Comparison of ENCODE assay signal across 1 cellular context in genomic region chr16:23510154-23510914, GRCh38.
TF ChIP-seq lines count a peak whose summit lies in the region.

A gene with protein sequence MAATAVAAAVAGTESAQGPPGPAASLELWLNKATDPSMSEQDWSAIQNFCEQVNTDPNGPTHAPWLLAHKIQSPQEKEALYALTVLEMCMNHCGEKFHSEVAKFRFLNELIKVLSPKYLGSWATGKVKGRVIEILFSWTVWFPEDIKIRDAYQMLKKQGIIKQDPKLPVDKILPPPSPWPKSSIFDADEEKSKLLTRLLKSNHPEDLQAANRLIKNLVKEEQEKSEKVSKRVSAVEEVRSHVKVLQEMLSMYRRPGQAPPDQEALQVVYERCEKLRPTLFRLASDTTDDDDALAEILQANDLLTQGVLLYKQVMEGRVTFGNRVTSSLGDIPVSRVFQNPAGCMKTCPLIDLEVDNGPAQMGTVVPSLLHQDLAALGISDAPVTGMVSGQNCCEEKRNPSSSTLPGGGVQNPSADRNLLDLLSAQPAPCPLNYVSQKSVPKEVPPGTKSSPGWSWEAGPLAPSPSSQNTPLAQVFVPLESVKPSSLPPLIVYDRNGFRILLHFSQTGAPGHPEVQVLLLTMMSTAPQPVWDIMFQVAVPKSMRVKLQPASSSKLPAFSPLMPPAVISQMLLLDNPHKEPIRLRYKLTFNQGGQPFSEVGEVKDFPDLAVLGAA (minus strand): TSS chr16:23510494. CDS start chr16:23510411, 83 bp downstream.

TF ChIP-seq in GM12878, 131 proteins besides CTCF, POLR2A, EP300 and RAD21 (continued from another document):
- TF ChIP-seq, protein P1, sequence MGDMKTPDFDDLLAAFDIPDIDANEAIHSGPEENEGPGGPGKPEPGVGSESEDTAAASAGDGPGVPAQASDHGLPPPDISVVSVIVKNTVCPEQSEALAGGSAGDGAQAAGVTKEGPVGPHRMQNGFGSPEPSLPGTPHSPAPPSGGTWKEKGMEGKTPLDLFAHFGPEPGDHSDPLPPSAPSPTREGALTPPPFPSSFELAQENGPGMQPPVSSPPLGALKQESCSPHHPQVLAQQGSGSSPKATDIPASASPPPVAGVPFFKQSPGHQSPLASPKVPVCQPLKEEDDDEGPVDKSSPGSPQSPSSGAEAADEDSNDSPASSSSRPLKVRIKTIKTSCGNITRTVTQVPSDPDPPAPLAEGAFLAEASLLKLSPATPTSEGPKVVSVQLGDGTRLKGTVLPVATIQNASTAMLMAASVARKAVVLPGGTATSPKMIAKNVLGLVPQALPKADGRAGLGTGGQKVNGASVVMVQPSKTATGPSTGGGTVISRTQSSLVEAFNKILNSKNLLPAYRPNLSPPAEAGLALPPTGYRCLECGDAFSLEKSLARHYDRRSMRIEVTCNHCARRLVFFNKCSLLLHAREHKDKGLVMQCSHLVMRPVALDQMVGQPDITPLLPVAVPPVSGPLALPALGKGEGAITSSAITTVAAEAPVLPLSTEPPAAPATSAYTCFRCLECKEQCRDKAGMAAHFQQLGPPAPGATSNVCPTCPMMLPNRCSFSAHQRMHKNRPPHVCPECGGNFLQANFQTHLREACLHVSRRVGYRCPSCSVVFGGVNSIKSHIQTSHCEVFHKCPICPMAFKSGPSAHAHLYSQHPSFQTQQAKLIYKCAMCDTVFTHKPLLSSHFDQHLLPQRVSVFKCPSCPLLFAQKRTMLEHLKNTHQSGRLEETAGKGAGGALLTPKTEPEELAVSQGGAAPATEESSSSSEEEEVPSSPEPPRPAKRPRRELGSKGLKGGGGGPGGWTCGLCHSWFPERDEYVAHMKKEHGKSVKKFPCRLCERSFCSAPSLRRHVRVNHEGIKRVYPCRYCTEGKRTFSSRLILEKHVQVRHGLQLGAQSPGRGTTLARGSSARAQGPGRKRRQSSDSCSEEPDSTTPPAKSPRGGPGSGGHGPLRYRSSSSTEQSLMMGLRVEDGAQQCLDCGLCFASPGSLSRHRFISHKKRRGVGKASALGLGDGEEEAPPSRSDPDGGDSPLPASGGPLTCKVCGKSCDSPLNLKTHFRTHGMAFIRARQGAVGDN (IDR thresholded peaks at IDR 0.05): peak; percentile 82
- no peak for TF ChIP-seq RFX5 (IDR thresholded peaks at IDR 0.05; ENCODE audit: low read depth, low read length)
- peak; percentile 91 to 99 for TF ChIP-seq BHLHE40 (IDR thresholded peaks at IDR 0.05; ENCODE audit: borderline replicate concordance in 1 of 2, low read depth in 2 of 2, low read length in 1 of 2)
- peak in 1 of 2 experiments; percentile 40; a peak in 1 of 3 replicates for TF ChIP-seq EGR1 (IDR thresholded peaks at IDR 0.05; ENCODE audit: borderline replicate concordance in 1 of 2, low read depth in 2 of 2, low read length in 2 of 2)
- 0 out of 2 replicates have a peak, but pooled peaks have one; percentile 67 for TF ChIP-seq TCF3 (IDR thresholded peaks at IDR 0.05; ENCODE audit: borderline replicate concordance, insufficient read depth, low read depth, low read length)
- TF ChIP-seq, protein P2, sequence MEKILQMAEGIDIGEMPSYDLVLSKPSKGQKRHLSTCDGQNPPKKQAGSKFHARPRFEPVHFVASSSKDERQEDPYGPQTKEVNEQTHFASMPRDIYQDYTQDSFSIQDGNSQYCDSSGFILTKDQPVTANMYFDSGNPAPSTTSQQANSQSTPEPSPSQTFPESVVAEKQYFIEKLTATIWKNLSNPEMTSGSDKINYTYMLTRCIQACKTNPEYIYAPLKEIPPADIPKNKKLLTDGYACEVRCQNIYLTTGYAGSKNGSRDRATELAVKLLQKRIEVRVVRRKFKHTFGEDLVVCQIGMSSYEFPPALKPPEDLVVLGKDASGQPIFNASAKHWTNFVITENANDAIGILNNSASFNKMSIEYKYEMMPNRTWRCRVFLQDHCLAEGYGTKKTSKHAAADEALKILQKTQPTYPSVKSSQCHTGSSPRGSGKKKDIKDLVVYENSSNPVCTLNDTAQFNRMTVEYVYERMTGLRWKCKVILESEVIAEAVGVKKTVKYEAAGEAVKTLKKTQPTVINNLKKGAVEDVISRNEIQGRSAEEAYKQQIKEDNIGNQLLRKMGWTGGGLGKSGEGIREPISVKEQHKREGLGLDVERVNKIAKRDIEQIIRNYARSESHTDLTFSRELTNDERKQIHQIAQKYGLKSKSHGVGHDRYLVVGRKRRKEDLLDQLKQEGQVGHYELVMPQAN (conservative IDR thresholded peaks at IDR 0.05): peak; percentile 94
- TF ChIP-seq, protein P3, sequence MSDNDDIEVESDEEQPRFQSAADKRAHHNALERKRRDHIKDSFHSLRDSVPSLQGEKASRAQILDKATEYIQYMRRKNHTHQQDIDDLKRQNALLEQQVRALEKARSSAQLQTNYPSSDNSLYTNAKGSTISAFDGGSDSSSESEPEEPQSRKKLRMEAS (IDR thresholded peaks at IDR 0.05; ENCODE audit: low read depth, low read length): peak; percentile 83
- TF ChIP-seq, protein P4, sequence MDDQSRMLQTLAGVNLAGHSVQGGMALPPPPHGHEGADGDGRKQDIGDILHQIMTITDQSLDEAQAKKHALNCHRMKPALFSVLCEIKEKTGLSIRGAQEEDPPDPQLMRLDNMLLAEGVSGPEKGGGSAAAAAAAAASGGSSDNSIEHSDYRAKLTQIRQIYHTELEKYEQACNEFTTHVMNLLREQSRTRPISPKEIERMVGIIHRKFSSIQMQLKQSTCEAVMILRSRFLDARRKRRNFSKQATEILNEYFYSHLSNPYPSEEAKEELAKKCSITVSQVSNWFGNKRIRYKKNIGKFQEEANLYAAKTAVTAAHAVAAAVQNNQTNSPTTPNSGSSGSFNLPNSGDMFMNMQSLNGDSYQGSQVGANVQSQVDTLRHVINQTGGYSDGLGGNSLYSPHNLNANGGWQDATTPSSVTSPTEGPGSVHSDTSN (IDR thresholded peaks at IDR 0.05; ENCODE audit: insufficient replicate concordance, low read depth, low read length): peak; percentile 63
- TF ChIP-seq, protein P5, sequence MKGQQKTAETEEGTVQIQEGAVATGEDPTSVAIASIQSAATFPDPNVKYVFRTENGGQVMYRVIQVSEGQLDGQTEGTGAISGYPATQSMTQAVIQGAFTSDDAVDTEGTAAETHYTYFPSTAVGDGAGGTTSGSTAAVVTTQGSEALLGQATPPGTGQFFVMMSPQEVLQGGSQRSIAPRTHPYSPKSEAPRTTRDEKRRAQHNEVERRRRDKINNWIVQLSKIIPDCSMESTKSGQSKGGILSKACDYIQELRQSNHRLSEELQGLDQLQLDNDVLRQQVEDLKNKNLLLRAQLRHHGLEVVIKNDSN (IDR thresholded peaks at IDR 0.05; ENCODE audit: borderline replicate concordance, extremely low read length, insufficient read depth, low read depth, low read length): peak; percentile 94
- TF ChIP-seq RB1 (IDR thresholded peaks at IDR 0.05; ENCODE audit: borderline replicate concordance): peak; percentile 98
- TF ChIP-seq SP1 (IDR thresholded peaks at IDR 0.05; ENCODE audit: low read depth, low read length): peak; percentile 49
- TF ChIP-seq SREBF1 (IDR thresholded peaks at IDR 0.05; ENCODE audit: low read length): no peak
- TF ChIP-seq KAT2A (conservative IDR thresholded peaks at IDR 0.05; ENCODE audit: control insufficient read depth, low read depth, low read length): no peak
- peak; percentile 52; the same call in 1 of the 2 replicates for TF ChIP-seq PAX5 (IDR thresholded peaks at IDR 0.05; ENCODE audit: borderline replicate concordance, low read depth, low read length)
- no peak for TF ChIP-seq CHD1 (IDR thresholded peaks at IDR 0.05; ENCODE audit: low read depth, low read length)
- no peak for TF ChIP-seq CBX3 (IDR thresholded peaks at IDR 0.05; ENCODE audit: borderline replicate concordance, low read depth)
- peak; percentile 91 for TF ChIP-seq YY1 (IDR thresholded peaks at IDR 0.05; ENCODE audit: low read depth, low read length)
- TF ChIP-seq DPF2 (IDR thresholded peaks at IDR 0.05): peak; percentile 90
- peak; percentile 21; the same call in 1 of the 2 replicates for TF ChIP-seq PML (IDR thresholded peaks at IDR 0.05; ENCODE audit: low read length)
- 0 out of 2 replicates have a peak, but pooled peaks have one; percentile 50 for TF ChIP-seq TCF12 (IDR thresholded peaks at IDR 0.05; ENCODE audit: low read depth, low read length)
- peak; percentile 91 for TF ChIP-seq POLR2AphosphoS5 (IDR thresholded peaks at IDR 0.05; ENCODE audit: low read length)
- TF ChIP-seq SMC3 (IDR thresholded peaks at IDR 0.05; ENCODE audit: borderline replicate concordance, low read length): no peak
- TF ChIP-seq RELA (IDR thresholded peaks at IDR 0.05; ENCODE audit: borderline replicate concordance, partially characterized antibody): peak; percentile 89
- TF ChIP-seq POU2F2 (IDR thresholded peaks at IDR 0.05; ENCODE audit: borderline replicate concordance, low read depth, low read length): peak; percentile 69; the same call in 2 of the 3 replicates
- TF ChIP-seq ZNF622 (IDR thresholded peaks at IDR 0.05): no peak
- TF ChIP-seq USF2 (IDR thresholded peaks at IDR 0.05; ENCODE audit: borderline replicate concordance, low read depth, low read length): peak; percentile 78
- TF ChIP-seq POLR2AphosphoS2 (IDR thresholded peaks at IDR 0.05; ENCODE audit: low read depth, low read length): 0 out of 2 replicates have a peak, but pooled peaks have one; percentile 47
- peak; percentile 93 for TF ChIP-seq PKNOX1 (IDR thresholded peaks at IDR 0.05)
- TF ChIP-seq TAF1 (IDR thresholded peaks at IDR 0.05; ENCODE audit: borderline replicate concordance, low read depth, low read length): peak; percentile 94
- TF ChIP-seq SIN3A (IDR thresholded peaks at IDR 0.05; ENCODE audit: low read depth, low read length): peak; percentile 66
- peak; percentile 73; the same call in 1 of the 2 replicates for TF ChIP-seq ATF3 (IDR thresholded peaks at IDR 0.05; ENCODE audit: borderline replicate concordance, extremely low read depth, low read depth, low read length)
- no peak for TF ChIP-seq MEF2A (IDR thresholded peaks at IDR 0.05; ENCODE audit: insufficient read depth, low read depth, low read length)
- TF ChIP-seq IKZF2 (IDR thresholded peaks at IDR 0.05): no peak
- TF ChIP-seq LARP7 (IDR thresholded peaks at IDR 0.05): peak; percentile 93
- peak; percentile 70 for TF ChIP-seq SMARCA5 (IDR thresholded peaks at IDR 0.05)
- peak; percentile 33; the same call in 1 of the 2 replicates for TF ChIP-seq RUNX3 (IDR thresholded peaks at IDR 0.05; ENCODE audit: low read length)
- peak; percentile 19 for TF ChIP-seq MEF2B (IDR thresholded peaks at IDR 0.05; ENCODE audit: partially characterized antibody, poor library complexity, severe bottlenecking)
- TF ChIP-seq ZNF207 (IDR thresholded peaks at IDR 0.05; ENCODE audit: borderline replicate concordance): peak; percentile 85
- peak; percentile 59; the same call in 1 of the 2 replicates for TF ChIP-seq MXI1 (IDR thresholded peaks at IDR 0.05; ENCODE audit: low read depth, low read length)
- TF ChIP-seq GATAD2B (conservative IDR thresholded peaks at IDR 0.05; ENCODE audit: low read depth): peak; percentile 92
- no peak for TF ChIP-seq NBN (IDR thresholded peaks at IDR 0.05)
- TF ChIP-seq IKZF1 (conservative IDR thresholded peaks at IDR 0.05): peak; percentile 87
- 0 out of 2 replicates have a peak, but pooled peaks have one; percentile 44 for TF ChIP-seq STAT1 (conservative IDR thresholded peaks at IDR 0.05)
- TF ChIP-seq ZNF217 (IDR thresholded peaks at IDR 0.05): 0 out of 2 replicates have a peak, but pooled peaks have one; percentile 23
- 0 out of 2 replicates have a peak, but pooled peaks have one; percentile 18 for TF ChIP-seq TARDBP (IDR thresholded peaks at IDR 0.05; ENCODE audit: borderline replicate concordance)
- peak; percentile 12; the same call in 1 of the 2 replicates for TF ChIP-seq CREB1 (IDR thresholded peaks at IDR 0.05; ENCODE audit: low read depth)
